ENCODE assay signal across 8 cellular contexts in the genomic region with DNA sequence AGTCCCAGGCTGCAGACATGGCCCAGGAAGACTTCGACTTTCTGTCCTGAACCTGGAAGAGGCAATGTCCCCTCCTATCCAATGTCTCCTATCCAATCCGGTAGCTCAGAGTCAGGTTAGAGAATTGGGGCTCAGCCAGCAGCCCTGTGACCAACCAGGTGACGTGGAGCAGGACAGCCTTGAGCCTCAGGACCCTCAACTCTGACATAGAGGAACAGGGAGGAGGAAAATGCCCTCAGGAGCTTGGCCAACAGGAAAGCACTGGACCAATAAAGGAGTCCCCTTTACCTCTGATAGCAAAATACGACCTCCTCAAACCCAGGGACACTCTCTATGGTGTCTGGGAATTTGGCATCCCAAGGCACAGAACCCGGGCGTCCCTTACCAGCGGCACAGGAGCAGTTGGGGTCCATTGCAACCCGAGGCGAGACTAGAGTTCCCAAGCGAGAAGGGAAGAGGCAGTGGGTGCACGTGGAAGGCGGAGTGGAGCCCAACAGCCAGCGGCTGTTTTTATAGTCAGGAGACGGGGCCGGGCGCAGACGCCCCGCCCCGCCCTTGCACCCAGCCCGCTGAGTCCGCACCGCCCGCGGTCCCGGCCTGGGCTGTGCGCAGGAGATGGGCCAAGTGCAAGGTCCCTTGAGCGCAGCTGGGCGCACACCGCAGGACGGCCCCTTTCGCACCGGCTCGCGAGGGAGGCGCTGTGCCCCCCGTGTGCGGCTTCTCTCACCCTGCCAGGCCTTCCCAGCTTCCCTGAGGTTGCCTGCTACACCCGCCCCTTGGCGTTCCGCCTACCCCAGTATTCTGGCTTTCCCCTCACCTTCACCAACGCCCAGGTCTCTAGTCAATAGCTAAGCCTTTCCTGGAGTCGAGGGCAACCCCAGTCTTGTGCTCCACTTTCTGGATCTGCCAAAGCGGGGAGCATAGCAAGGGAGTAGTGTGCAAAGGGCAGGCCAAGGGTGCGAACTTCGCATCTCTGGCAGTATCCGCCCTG. TPM values are rescaled to one million over a fixed set of nuclear protein-coding genes. Genes with fewer than 3 reads are reported as not detected.
DNase-seq lines count a peak whose midpoint lies in the region; ATAC-seq and TF ChIP-seq lines count a peak whose summit lies in the region.

A gene (minus strand): TSS at position 485 of the 991 bp plus-strand sequence. CDS start 72 bp downstream, at position 413.

- peaks cover 70% of the 10 kb centered on the region for H3K27me3 Mint-ChIP-seq in HFFc6 (ENCODE audit: insufficient read depth)
- H3K27me3 Mint-ChIP-seq in activated CD4-positive, alpha-beta memory T cell treated with anti-CD3 and anti-CD28 coated beads for 36 hours = peaks cover 42% of the 10 kb centered on the region

- in situ Hi-C loops in gastrocnemius medialis (cut with MboI; ENCODE audit: low sequenced_read_pairs in 4 of 4) = no loop called here

- POLR2A ChIA-PET in activated CD4-positive, alpha-beta memory T cell treated with anti-CD3 and anti-CD28 coated beads for 36 hours (lab: Charles Lee) = interaction anchor here (1.3 kb wide), 1 partner anchor 15 kb away, joined by 3 read pairs; no protein-coding TSS in a partner anchor

- TF ChIP-seq POLR2A in gastrocnemius medialis (IDR thresholded peaks at IDR 0.05) = peak in 1 of 2 donors; percentile 26

- H3K36me3 ChIP-seq in cardiac muscle cell (no peaks in the 10 kb centered on the region), gastrocnemius medialis (no peaks in the 10 kb centered on the region)

- H3K27ac ChIP-seq in cardiac muscle cell = no peak within 1 kb of the TSS
- H3K27ac ChIP-seq in gastrocnemius medialis = no peak within 1 kb of the TSS

- DNase-seq in HFFc6 (no peak), cardiac muscle cell (ENCODE audit: low read depth in 1 of 2, low spot score in 1 of 2) (peak; percentile 35 to 56), gastrocnemius medialis (no peak), SKM-1 treated with dmso at 0.1 percent for 144 hours (lab: John Stamatoyannopoulos, UW; ENCODE audit: unreplicated experiment) (no peak), GM20000 (ENCODE audit: low spot score) (no peak), NCI-H345 treated with DMSO at 0.1 percent for 48 hours (lab: John Stamatoyannopoulos, UW; ENCODE audit: unreplicated experiment) (no peak)
- DNase-seq in activated CD4-positive, alpha-beta memory T cell treated with anti-CD3 and anti-CD28 coated beads for 36 hours = peak; percentile 37

- H3K9me3 ChIP-seq in cardiac muscle cell (ENCODE audit: low read depth) (no peaks in the 10 kb centered on the region), gastrocnemius medialis (no peaks in the 10 kb centered on the region)

- H3K4me1 ChIP-seq in cardiac muscle cell (ENCODE audit: low read depth) (peaks cover 1% of the 10 kb centered on the region), gastrocnemius medialis (peaks cover 0 to 9% of the 10 kb centered on the region in 2 donors)

- ATAC-seq in gastrocnemius medialis (peak in 1 of 2 donors; percentile 40), HG02981 (IDR thresholded peaks at IDR 0.05; ENCODE audit: unreplicated experiment) (no peak)

- H3K4me3 Mint-ChIP-seq in HFFc6 = peak within 1 kb of the TSS; percentile 34; the same call in 1 of the 2 replicates
- H3K4me3 Mint-ChIP-seq in activated CD4-positive, alpha-beta memory T cell treated with anti-CD3 and anti-CD28 coated beads for 36 hours = no peak within 1 kb of the TSS

- TF ChIP-seq CTCF in HFFc6 (IDR thresholded peaks at IDR 0.05) (no peak), cardiac muscle cell (IDR thresholded peaks at IDR 0.05; ENCODE audit: low read depth, low read length) (no peak), gastrocnemius medialis (IDR thresholded peaks at IDR 0.05 in 4 of 5, conservative IDR thresholded peaks at IDR 0.05 in 1 of 5) (no peak), GM20000 (IDR thresholded peaks at IDR 0.05; ENCODE audit: extremely low read depth, missing control alignments) (no peak)

- H3K4me3 ChIP-seq in cardiac muscle cell = no peak within 1 kb of the TSS
- H3K4me3 ChIP-seq in gastrocnemius medialis = peak within 1 kb of the TSS in 3 of 4 donors; percentile 9 to 18 (median 17)

- intact Hi-C loops in activated CD4-positive, alpha-beta memory T cell treated with anti-CD3 and anti-CD28 coated beads for 36 hours (cut with micrococcal nuclease) = no loop called here
- intact Hi-C loops in gastrocnemius medialis (cut with DNase I; ENCODE audit: low total_unique reads) = no loop called here

- no peak within 1 kb of the TSS for H3K27ac Mint-ChIP-seq in HFFc6
- no peak within 1 kb of the TSS for H3K27ac Mint-ChIP-seq in activated CD4-positive, alpha-beta memory T cell treated with anti-CD3 and anti-CD28 coated beads for 36 hours

- CTCF ChIA-PET in activated CD4-positive, alpha-beta memory T cell treated with anti-CD3 and anti-CD28 coated beads for 36 hours (lab: Charles Lee) = interaction anchor here (0.6 to 1.3 kb wide), 2 partner anchors 22 to 64 kb away, joined by 3 read pairs; no protein-coding TSS in a partner anchor

- H3K27me3 ChIP-seq in cardiac muscle cell (peaks cover 100% of the 10 kb centered on the region), gastrocnemius medialis (peaks cover 19 to 42% (median 36%) of the 10 kb centered on the region in 3 donors)

- no peaks in the 10 kb centered on the region; the same call in 1 of the 2 replicates for H3K36me3 Mint-ChIP-seq in HFFc6 (ENCODE audit: low read depth)
- H3K36me3 Mint-ChIP-seq in activated CD4-positive, alpha-beta memory T cell treated with anti-CD3 and anti-CD28 coated beads for 36 hours = peaks cover 2% of the 10 kb centered on the region

- H3K4me1 Mint-ChIP-seq in HFFc6 (ENCODE audit: low read depth) = 0 out of 2 replicates have a peak, but pooled peaks cover 4% of the 10 kb centered on the region
- H3K4me1 Mint-ChIP-seq in activated CD4-positive, alpha-beta memory T cell treated with anti-CD3 and anti-CD28 coated beads for 36 hours (ENCODE audit: low read depth) = peaks cover 21% of the 10 kb centered on the region

- no peaks in the 10 kb centered on the region for H3K9me3 Mint-ChIP-seq in HFFc6
- no peaks in the 10 kb centered on the region for H3K9me3 Mint-ChIP-seq in activated CD4-positive, alpha-beta memory T cell treated with anti-CD3 and anti-CD28 coated beads for 36 hours

RNA-seq across cellular contexts. Expression of the gene that starts here (rescaled TPM):
- under 1 TPM in 1 of 6 experiments, not detected in 5; 0.73 TPM for total RNA-seq in HFFc6 (2021; fragmentation: NEBNext Ultra II Directional; extraction: Animal tissue kit (Norgen Biotek cat#: 25700))
- total RNA-seq in activated CD4-positive, alpha-beta memory T cell treated with anti-CD3 and anti-CD28 coated beads for 36 hours = 1 to 10 TPM; 5.0 to 5.8 TPM
- total RNA-seq in cardiac muscle cell (3.7 TPM in 1 of 2 replicates, not detected in the other), gastrocnemius medialis (1 to 10 TPM in 2 of 4 donors, not detected in 2; 3.5 to 4.6 TPM)
- polyA plus RNA-seq in cardiac muscle cell = not detected in 2 replicates

Comparison
In these comparisons a context has a peak if more than half of its experiments do, and no peak if none do; other contexts are left out.
1. DNase-seq: peak in activated CD4-positive, alpha-beta memory T cell treated with anti-CD3 and anti-CD28 coated beads for 36 hours (single experiment) and cardiac muscle cell (2 of 2); none in HFFc6 (single experiment), gastrocnemius medialis (0 of 2), SKM-1 treated with dmso at 0.1 percent for 144 hours (single experiment), GM20000 (single experiment) and NCI-H345 treated with DMSO at 0.1 percent for 48 hours (single experiment).